35 cellular contexts compared by ENCODE assay signal in genomic region chr1:42541104-42541503, GRCh38.
"Had no signal": no experiment of that assay in that cellular context is flagged by ENCODE, and none has a peak within 500 bp of the region (broad histone marks: within the 10 kb centered on the region; RNA-seq: fewer than 3 reads in every experiment).

No MANE protein-coding gene starts in this region.

- DNase-seq: Karpas-422, Kasumi-1, MG63, MM.1S, MV-4-11, NCI-H1048, NCI-H1092, NCI-H1092 treated with DMSO at 0.1 percent for 48 hours, NCI-H1105, NCI-H1105 treated with DMSO at 0.1 percent for 48 hours, NCI-H1417, NCI-H1417 treated with DMSO at 0.1 percent for 48 hours, NCI-H1436, NCI-H1436 treated with DMSO at 0.1 percent for 48 hours, NCI-H146, NCI-H1694, NCI-H1694 treated with DMSO at 0.1 percent for 48 hours, NCI-H187, NCI-H187 treated with DMSO at 0.1 percent for 48 hours, NCI-H1930, NCI-H2029, NCI-H2029 treated with DMSO at 0.1 percent for 48 hours, NCI-H2081, NCI-H2081 treated with DMSO at 0.1 percent for 48 hours, NCI-H2107, NCI-H2171, NCI-H2171 treated with DMSO at 0.1 percent for 48 hours, NCI-H2227 treated with DMSO at 0.1 percent for 48 hours, NCI-H226, NCI-H345, NCI-H446, NCI-H446 treated with DMSO at 0.1 percent for 48 hours, NCI-H510A, NCI-H510A treated with DMSO at 0.1 percent for 48 hours, NCI-H524 had no signal

- H3K4me3 ChIP-seq: MG63 had no signal

- H3K9me3 ChIP-seq: MG63 had no signal

- H3K27me3 ChIP-seq: MG63 had no signal

- H3K36me3 ChIP-seq: MG63 had no signal
